Comparison of ENCODE assay signal across 8 cellular contexts in the genomic region with DNA sequence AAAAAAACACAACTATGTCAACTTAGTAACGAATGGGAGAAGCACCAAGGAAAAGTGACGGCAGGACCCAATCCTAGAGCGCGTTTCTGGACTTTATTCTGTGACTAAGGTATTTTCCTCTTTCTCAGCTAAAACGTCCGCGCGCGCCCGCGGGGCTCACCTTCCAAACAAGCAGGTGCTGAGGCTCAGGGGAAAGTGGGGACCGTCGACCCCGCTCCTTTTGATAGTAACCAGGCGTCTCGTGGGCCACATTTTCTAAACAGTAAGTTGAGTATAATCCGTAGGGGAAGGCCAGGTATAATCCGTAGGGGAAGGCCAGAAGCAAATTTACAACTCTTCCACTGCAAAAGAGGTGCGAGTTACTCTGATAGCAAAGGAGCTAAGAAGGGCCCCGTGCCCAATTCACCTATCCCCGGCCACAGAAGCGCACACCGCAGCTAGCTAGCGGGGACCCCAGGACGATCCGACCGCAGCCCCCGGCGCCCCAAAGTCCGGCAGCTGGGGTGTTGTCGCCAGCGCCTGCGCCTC. TPM values are rescaled to one million over a fixed set of nuclear protein-coding genes. Genes with fewer than 3 reads are reported as not detected.
DNase-seq lines count a peak whose midpoint lies in the region; ATAC-seq and TF ChIP-seq lines count a peak whose summit lies in the region.

No MANE protein-coding gene starts in this region.

- H3K4me1 ChIP-seq in DOHH2 (ENCODE audit: control insufficient read depth, low read length) = peaks cover 36% of the 10 kb centered on the region
- H3K4me1 ChIP-seq in mesendoderm (ENCODE audit: control insufficient read depth, low read depth, low read length) = peaks cover 6% of the 10 kb centered on the region

- H3K9me2 ChIP-seq in DOHH2 (replicated peaks; ENCODE audit: control insufficient read depth, low read length) = no peaks in the 10 kb centered on the region

- H2BK120ac ChIP-seq in mesendoderm (ENCODE audit: low read depth, low read length) = no peak overlapping the region

- H3F3A ChIP-seq in DOHH2 (ENCODE audit: control insufficient read depth, insufficient read depth) = no peaks in the 10 kb centered on the region

- no peak for ATAC-seq in HG03159 (IDR thresholded peaks at IDR 0.05; ENCODE audit: unreplicated experiment)
- ATAC-seq in HG03139 (IDR thresholded peaks at IDR 0.05; ENCODE audit: unreplicated experiment) = no peak
- ATAC-seq in GM19397 (IDR thresholded peaks at IDR 0.05; ENCODE audit: unreplicated experiment) = no peak

- H3K27me3 ChIP-seq in DOHH2 (ENCODE audit: control insufficient read depth, low read length) (no peaks in the 10 kb centered on the region), MG63 (no peaks in the 10 kb centered on the region), mesendoderm (ENCODE audit: insufficient read depth, low read length, poor library complexity) (no peaks in the 10 kb centered on the region)

- H3K79me2 ChIP-seq in DOHH2 (ENCODE audit: control insufficient read depth, low read length) (peaks cover 58% of the 10 kb centered on the region), mesendoderm (ENCODE audit: control insufficient read depth, insufficient read depth, low read length) (peaks cover 21% of the 10 kb centered on the region)

- no peaks in the 10 kb centered on the region for H3K9me3 Mint-ChIP-seq in MCF 10A (ENCODE audit: unreplicated experiment)

- H3K4me3 ChIP-seq in DOHH2 (ENCODE audit: low read length) = peak overlapping the region; percentile 98
- peak overlapping the region; percentile 67 for H3K4me3 ChIP-seq in MG63
- peak overlapping the region; percentile 91 for H3K4me3 ChIP-seq in mesendoderm (ENCODE audit: low read length)

- H2AK5ac ChIP-seq in mesendoderm (ENCODE audit: low read length) = no peak overlapping the region

- H3K4me2 ChIP-seq in DOHH2 (ENCODE audit: low read length) = peak overlapping the region; percentile 99
- peak overlapping the region; percentile 17 for H3K4me2 ChIP-seq in mesendoderm (ENCODE audit: low read length)

- peaks cover 38% of the 10 kb centered on the region for H3K4me1 Mint-ChIP-seq in MCF 10A (ENCODE audit: insufficient read depth, unreplicated experiment)

- intact Hi-C loops in MCF 10A (cut with micrococcal nuclease) = no loop called here

- H2BK5ac ChIP-seq in mesendoderm (ENCODE audit: low read length) = no peak overlapping the region

- peaks cover 32% of the 10 kb centered on the region for H4K20me1 ChIP-seq in DOHH2 (ENCODE audit: control insufficient read depth, insufficient read depth, low read depth, low read length)

- no peak overlapping the region for H4K8ac ChIP-seq in mesendoderm (ENCODE audit: low read depth, low read length)

- no peak for DNase-seq in MG63
- peak; percentile 15 for DNase-seq in MCF 10A (ENCODE audit: unreplicated experiment)
- DNase-seq in mesendoderm = peak; percentile 28
- DNase-seq in HCEC 1CT = no peak

- TSS peak; percentile 50 for BruUV-seq in MCF 10A (replicated peaks; lab: Mats Ljungman, UMichigan)

- H3K36me3 Mint-ChIP-seq in MCF 10A (ENCODE audit: insufficient read depth, unreplicated experiment) = peaks cover 6% of the 10 kb centered on the region

- peak overlapping the region; percentile 76 for H3K4me3 Mint-ChIP-seq in MCF 10A (ENCODE audit: unreplicated experiment)

- H3K18ac ChIP-seq in mesendoderm (ENCODE audit: low read length) = peak overlapping the region; percentile 99

- no CpG with 5 or more reads among the region's 33 CpGs for WGBS in mesendoderm (ENCODE audit: extremely low coverage, insufficient coverage, low lambda C conversion rate)

- TF ChIP-seq CTCF in DOHH2 (IDR thresholded peaks at IDR 0.05; ENCODE audit: low read depth, low read length, poor library complexity, severe bottlenecking) (no peak), MCF 10A (IDR thresholded peaks at IDR 0.05; ENCODE audit: unreplicated experiment) (no peak)

- POLR2A ChIA-PET in MCF 10A (lab: Yijun Ruan, JAX) = interaction anchor here (0.6 to 1.7 kb wide), 8 partner anchors 9 to 1672 kb away, joined by 3 to 9 read pairs (median 6); no protein-coding TSS in a partner anchor

- peak overlapping the region; percentile 87 for H3K27ac Mint-ChIP-seq in MCF 10A (ENCODE audit: low read depth, unreplicated experiment)

- H3K27ac ChIP-seq in DOHH2 (ENCODE audit: low read depth, low read length) (peak overlapping the region; percentile 70), mesendoderm (ENCODE audit: low read depth, low read length) (no peak overlapping the region)

- CTCF ChIA-PET in MCF 10A (lab: Yijun Ruan, JAX) = interaction anchor here (0.6 to 4.1 kb wide), 7 partner anchors 23 to 1370 kb away, joined by 3 to 19 read pairs (median 4); no protein-coding TSS in a partner anchor

- H3K79me1 ChIP-seq in mesendoderm (ENCODE audit: low read length) = peaks cover 9% of the 10 kb centered on the region

- H3K9me3 ChIP-seq in DOHH2 (ENCODE audit: control insufficient read depth, insufficient read depth, low read length) (no peaks in the 10 kb centered on the region), MG63 (no peaks in the 10 kb centered on the region)

- peak overlapping the region; percentile 93 for H3K9ac ChIP-seq in mesendoderm (ENCODE audit: low read length)

- no peaks in the 10 kb centered on the region for H3K27me3 Mint-ChIP-seq in MCF 10A (ENCODE audit: insufficient read depth, unreplicated experiment)

- peak overlapping the region; percentile 92 for H3K56ac ChIP-seq in mesendoderm (ENCODE audit: low read length)

- H2BK15ac ChIP-seq in mesendoderm (replicated peaks; ENCODE audit: low read depth) = no peak overlapping the region

- no peak overlapping the region for H4K5ac ChIP-seq in mesendoderm (ENCODE audit: low read length)

- H3K36me3 ChIP-seq in DOHH2 (ENCODE audit: control insufficient read depth, low read length) (peaks cover 53% of the 10 kb centered on the region), MG63 (peaks cover 47% of the 10 kb centered on the region), mesendoderm (ENCODE audit: control insufficient read depth, insufficient read depth, low read length) (no peaks in the 10 kb centered on the region)

- H3K4ac ChIP-seq in mesendoderm (ENCODE audit: low read depth, low read length) = peak overlapping the region; percentile 91

- H3K23ac ChIP-seq in mesendoderm (ENCODE audit: low read length) = peak overlapping the region; percentile 33

RNA-seq across cellular contexts. Expression of a gene that starts 0.7 kb away (rescaled TPM):
- 15.0 and 17.9 TPM in 2 replicates for total RNA-seq in MG63 (2014; rRNA removed; shearing (Covaris generic); ENCODE audit: low replicate concordance)
- 40.4 and 81.4 TPM in 2 replicates for total RNA-seq in MCF 10A (2022)
- polyA plus RNA-seq in mesendoderm (2013, experiment 1 of 2) = 30.3 TPM
- polyA plus RNA-seq in mesendoderm (2013, experiment 2 of 2) = 29.7 TPM

Comparison
In these comparisons a context has a peak if more than half of its experiments do, and no peak if none do; other contexts are left out.
1. DNase-seq: peak in MCF 10A (single experiment) and mesendoderm (single experiment); none in MG63 (single experiment) and HCEC 1CT (single experiment).
2. Peak in every context shown above with its lines, with median percentiles within 50 percentile points of each other: H3K4me3 ChIP-seq.